In genomic region chr14:67536087-67536486, GRCh38 we compare ENCODE assay signal across 15 cellular contexts.
"Had no signal": no experiment of that assay in that cellular context is flagged by ENCODE, and none has a peak within 500 bp of the region (broad histone marks: within the 10 kb centered on the region; RNA-seq: fewer than 3 reads in every experiment).

No MANE protein-coding gene starts in this region.

- H3K27ac Mint-ChIP-seq: activated CD4-positive, alpha-beta memory T cell treated with anti-CD3 and anti-CD28 coated beads for 36 hours; activated naive CD4-positive, alpha-beta T cell treated with anti-CD3 and anti-CD28 coated beads, Interleukin-2, amount 10 ng/mL, durations not matched to agents 7 days and 5 days; dendritic cell treated with granulocyte-macrophage colony-stimulating factor and Interleukin-4, amounts not matched to agents 40 ng/mL and 50 ng/mL, for 4 days; naive thymus-derived CD8-positive, alpha-beta T cell had no signal

- H3K4me3 Mint-ChIP-seq: activated CD4-positive, alpha-beta memory T cell treated with anti-CD3 and anti-CD28 coated beads for 36 hours; activated naive CD4-positive, alpha-beta T cell treated with anti-CD3 and anti-CD28 coated beads, Interleukin-2, amount 10 ng/mL, durations not matched to agents 7 days and 5 days; dendritic cell treated with granulocyte-macrophage colony-stimulating factor and Interleukin-4, amounts not matched to agents 40 ng/mL and 50 ng/mL, for 4 days had no signal

- ATAC-seq: foreskin keratinocyte; naive thymus-derived CD8-positive, alpha-beta T cell; stimulated activated naive CD8-positive, alpha-beta T cell treated with anti-CD3 and anti-CD28 coated beads, Interleukin-15, Interleukin-2, amounts not matched to agents 100 U/mL and 50 U/mL, for 24 hours had no signal

- H3K9me3 Mint-ChIP-seq: activated CD4-positive, alpha-beta memory T cell treated with anti-CD3 and anti-CD28 coated beads for 36 hours; activated naive CD4-positive, alpha-beta T cell treated with anti-CD3 and anti-CD28 coated beads, Interleukin-2, amount 10 ng/mL, durations not matched to agents 7 days and 5 days; dendritic cell treated with granulocyte-macrophage colony-stimulating factor and Interleukin-4, amounts not matched to agents 40 ng/mL and 50 ng/mL, for 4 days; naive thymus-derived CD8-positive, alpha-beta T cell had no signal

- H3K4me1 Mint-ChIP-seq: activated naive CD4-positive, alpha-beta T cell treated with anti-CD3 and anti-CD28 coated beads, Interleukin-2, amount 10 ng/mL, durations not matched to agents 7 days and 5 days had no signal

- DNase-seq: activated CD4-positive, alpha-beta memory T cell treated with anti-CD3 and anti-CD28 coated beads for 36 hours; activated CD4-positive, alpha-beta T cell treated with anti-CD3 and anti-CD28 coated beads for 48 hours; activated effector memory CD4-positive, alpha-beta T cell treated with anti-CD3 and anti-CD28 coated beads, Interleukin-2, amount 50 U/mL, for 16 hours; activated naive CD4-positive, alpha-beta T cell treated with anti-CD3 and anti-CD28 coated beads, Interleukin-2, amount 10 ng/mL, durations not matched to agents 7 days and 5 days; effector CD8-positive, alpha-beta T cell; foreskin keratinocyte; kidney glomerular epithelial cell; left ventricle myocardium inferior; naive thymus-derived CD8-positive, alpha-beta T cell; stimulated activated CD4-positive, alpha-beta T cell treated with anti-CD3 and anti-CD28 coated beads, Interleukin-4, amount 100 ng/mL, for 4 hours; stimulated activated naive CD8-positive, alpha-beta T cell treated with anti-CD3 and anti-CD28 coated beads, Interleukin-15, Interleukin-2, amounts not matched to agents 100 U/mL and 50 U/mL, for 24 hours; T1000; transverse colon; uterus had no signal

- H3K36me3 Mint-ChIP-seq: activated CD4-positive, alpha-beta memory T cell treated with anti-CD3 and anti-CD28 coated beads for 36 hours; activated naive CD4-positive, alpha-beta T cell treated with anti-CD3 and anti-CD28 coated beads, Interleukin-2, amount 10 ng/mL, durations not matched to agents 7 days and 5 days; naive thymus-derived CD8-positive, alpha-beta T cell had no signal
